In genomic region chr12:49868952-49869815, GRCh38 we compare ENCODE assay signal across 9 cellular contexts. TPM values are rescaled to one million over a fixed set of nuclear protein-coding genes. Genes with fewer than 3 reads are reported as not detected.
DNase-seq lines count a peak whose midpoint lies in the region; ATAC-seq and TF ChIP-seq lines count a peak whose summit lies in the region.
"Had no signal": no experiment of that assay in that cellular context is flagged by ENCODE, and none has a peak within 500 bp of the region (broad histone marks: within the 10 kb centered on the region; RNA-seq: fewer than 3 reads in every experiment).

No MANE protein-coding gene starts in this region.

- POLR2A ChIA-PET in CD4-positive, alpha-beta T cell (lab: Charles Lee) = no interaction called here

- intact Hi-C loops in esophagus squamous epithelium (cut with DNase I) = loop anchor here (10.0 kb wide), 2 partner anchors 96 to 186 kb away; partner anchors contain the start of genes AQP5 and ASIC1
- intact Hi-C loops in CD4-positive, alpha-beta T cell (cut with DNase I, micrococcal nuclease) = loop anchor here in 1 of 2 experiments (5.0 kb wide), 1 partner anchor 188 kb away; the partner anchor contains the start of gene ASIC1

- H3K27ac Mint-ChIP-seq in progenitor cell of endocrine pancreas (no peak overlapping the region), immature natural killer cell (no peak overlapping the region)
- no peak overlapping the region for H3K27ac Mint-ChIP-seq in CD4-positive, alpha-beta T cell

- CTCF ChIA-PET in CD4-positive, alpha-beta T cell (lab: Charles Lee) = interaction anchor here (1.2 kb wide), 1 partner anchor 91 kb away, joined by 3 read pairs; no protein-coding TSS in a partner anchor

- peaks cover 0 to 6% (median 0%) of the 10 kb centered on the region in 4 donors for H3K27me3 ChIP-seq in esophagus squamous epithelium
- no peaks in the 10 kb centered on the region for H3K27me3 ChIP-seq in CD4-positive, alpha-beta T cell (ENCODE audit: control insufficient read depth, insufficient read depth, low read length)

- H3K27ac ChIP-seq in esophagus squamous epithelium = peak overlapping the region in 3 of 4 donors; percentile 54 to 66 (median 64)
- H3K27ac ChIP-seq in CD4-positive, alpha-beta T cell (ENCODE audit: low read depth, low read length) = no peak overlapping the region

- 39 to 55% methylated on average over 4 to 9 of the region's 16 CpGs for WGBS in esophagus squamous epithelium, 2 donors

- H3K36me3 ChIP-seq in esophagus squamous epithelium = no peaks in the 10 kb centered on the region

- no peaks in the 10 kb centered on the region for H3K9me3 Mint-ChIP-seq in progenitor cell of endocrine pancreas (ENCODE audit: low read depth)
- H3K9me3 Mint-ChIP-seq in immature natural killer cell = no peaks in the 10 kb centered on the region
- H3K9me3 Mint-ChIP-seq in CD4-positive, alpha-beta T cell = no peaks in the 10 kb centered on the region

- peak; percentile 88 for DNase-seq in HT-29 (ENCODE audit: low spot score)
- DNase-seq in OCI-M1 (lab: John Stamatoyannopoulos, UW) = peak; percentile 95
- no peak for DNase-seq in esophagus squamous epithelium (lab: John Stamatoyannopoulos, UW)
- DNase-seq in myocyte (ENCODE audit: low read depth) = peak; percentile 96
- no peak for DNase-seq in progenitor cell of endocrine pancreas (ENCODE audit: low spot score, unreplicated experiment)
- no peak for DNase-seq in immature natural killer cell
- no peak for DNase-seq in DMS114 treated with DMSO at 0.1 percent for 48 hours (lab: John Stamatoyannopoulos, UW; ENCODE audit: unreplicated experiment)
- DNase-seq in CD4-positive, alpha-beta T cell = no peak

- no peaks in the 10 kb centered on the region for H3K9me3 ChIP-seq in esophagus squamous epithelium
- no peaks in the 10 kb centered on the region for H3K9me3 ChIP-seq in CD4-positive, alpha-beta T cell (ENCODE audit: control insufficient read depth, low read length)

- H3K27me3 Mint-ChIP-seq in progenitor cell of endocrine pancreas (peaks cover 19% of the 10 kb centered on the region), immature natural killer cell (ENCODE audit: low read depth in 3 of 3) (peaks cover 0 to 10% (median 3%) of the 10 kb centered on the region in 3 donors)
- H3K27me3 Mint-ChIP-seq in CD4-positive, alpha-beta T cell = no peaks in the 10 kb centered on the region

- no peak for ATAC-seq in CD4-positive, alpha-beta T cell (ENCODE audit: poor library complexity)

- H3K4me3 Mint-ChIP-seq in progenitor cell of endocrine pancreas (ENCODE audit: low read depth) (no peak overlapping the region), immature natural killer cell (no peak overlapping the region)
- no peak overlapping the region for H3K4me3 Mint-ChIP-seq in CD4-positive, alpha-beta T cell

- peaks cover 24 to 64% (median 31%) of the 10 kb centered on the region in 3 donors for H3K4me1 ChIP-seq in esophagus squamous epithelium

- no peak for TF ChIP-seq POLR2A in esophagus squamous epithelium (IDR thresholded peaks at IDR 0.05)

- TF ChIP-seq CTCF in esophagus squamous epithelium (IDR thresholded peaks at IDR 0.05) = no peak
- TF ChIP-seq CTCF in progenitor cell of endocrine pancreas (IDR thresholded peaks at IDR 0.05; ENCODE audit: unreplicated experiment) = no peak
- TF ChIP-seq CTCF in CD4-positive, alpha-beta T cell (IDR thresholded peaks at IDR 0.05) = no peak

- no peak overlapping the region for H3K4me3 ChIP-seq in esophagus squamous epithelium

- peaks cover 11% of the 10 kb centered on the region for H3K4me1 Mint-ChIP-seq in progenitor cell of endocrine pancreas (ENCODE audit: low read depth)
- peaks cover 0 to 2% of the 10 kb centered on the region in 2 donors for H3K4me1 Mint-ChIP-seq in immature natural killer cell
- no peaks in the 10 kb centered on the region for H3K4me1 Mint-ChIP-seq in CD4-positive, alpha-beta T cell (ENCODE audit: low read depth)

- no peaks in the 10 kb centered on the region for H3K36me3 Mint-ChIP-seq in progenitor cell of endocrine pancreas (ENCODE audit: insufficient read depth)
- no peaks in the 10 kb centered on the region for H3K36me3 Mint-ChIP-seq in immature natural killer cell
- no peaks in the 10 kb centered on the region for H3K36me3 Mint-ChIP-seq in CD4-positive, alpha-beta T cell (ENCODE audit: low read depth)

RNA-seq across cellular contexts. Expression of gene BCDIN3D, which starts 26.3 kb away (rescaled TPM):
- 2.5 and 2.9 TPM in 2 replicates for total RNA-seq in HT-29 (2014; rRNA removed; shearing (Covaris generic))
- total RNA-seq in esophagus squamous epithelium (1 to 10 TPM; 2.5 to 4.8 (median 3.0) TPM), myocyte (4.3 and 4.9 TPM in 2 replicates), progenitor cell of endocrine pancreas (6.1 and 7.3 TPM in 2 replicates)
- polyA plus RNA-seq in myocyte (2012) = 4.6 TPM
- 1 to 10 TPM; 3.0 to 5.1 (median 4.5) TPM for polyA plus RNA-seq in immature natural killer cell
- 1 to 10 TPM; 2.8 to 3.9 TPM for total RNA-seq in CD4-positive, alpha-beta T cell

RNA-seq across cellular contexts. Expression of gene FAIM2, which starts 34.5 kb away (rescaled TPM):
- 0.58 and 0.63 TPM in 2 replicates for total RNA-seq in HT-29 (2014; rRNA removed; shearing (Covaris generic))
- total RNA-seq in esophagus squamous epithelium (1 to 10 TPM in 1 of 4 donors, under 1 TPM in 3; 0.13 to 2.9 (median 0.23) TPM), myocyte (1.9 and 2.3 TPM in 2 replicates), progenitor cell of endocrine pancreas (not detected in 2 replicates)
- polyA plus RNA-seq in myocyte (2012) = 1.3 TPM
- polyA plus RNA-seq in immature natural killer cell = 1 to 10 TPM in 1 of 3 donors, under 1 TPM in 1, not detected in 1; 0.77 to 1.8 TPM
- total RNA-seq in CD4-positive, alpha-beta T cell = not detected
- total RNA-seq: mononuclear cell had no signal

RNA-seq across cellular contexts. Expression of gene NCKAP5L, which starts 41.0 kb away (rescaled TPM):
- total RNA-seq in HT-29 (2014; rRNA removed; shearing (Covaris generic)) = 16.4 and 19.3 TPM in 2 replicates
- total RNA-seq in esophagus squamous epithelium (10 to 100 TPM in 1 of 4 donors, 1 to 10 TPM in 3; 3.2 to 10.5 (median 8.0) TPM), myocyte (95.7 and 112 TPM in 2 replicates), progenitor cell of endocrine pancreas (33.4 and 34.5 TPM in 2 replicates)
- 48.1 TPM for polyA plus RNA-seq in myocyte (2012)
- 1 to 10 TPM in 2 of 3 donors, not detected in 1; 1.0 to 5.6 TPM for polyA plus RNA-seq in immature natural killer cell
- 1 to 10 TPM; 9.2 to 9.8 TPM for total RNA-seq in CD4-positive, alpha-beta T cell

Comparison
In these comparisons a context has a peak if more than half of its experiments do, and no peak if none do; other contexts are left out.
1. DNase-seq: peak in HT-29 (single experiment), OCI-M1 (single experiment) and myocyte (single experiment); none in esophagus squamous epithelium (single experiment), progenitor cell of endocrine pancreas (single experiment), immature natural killer cell (0 of 3), DMS114 treated with DMSO at 0.1 percent for 48 hours (single experiment) and CD4-positive, alpha-beta T cell (0 of 10).